In the genomic region with DNA sequence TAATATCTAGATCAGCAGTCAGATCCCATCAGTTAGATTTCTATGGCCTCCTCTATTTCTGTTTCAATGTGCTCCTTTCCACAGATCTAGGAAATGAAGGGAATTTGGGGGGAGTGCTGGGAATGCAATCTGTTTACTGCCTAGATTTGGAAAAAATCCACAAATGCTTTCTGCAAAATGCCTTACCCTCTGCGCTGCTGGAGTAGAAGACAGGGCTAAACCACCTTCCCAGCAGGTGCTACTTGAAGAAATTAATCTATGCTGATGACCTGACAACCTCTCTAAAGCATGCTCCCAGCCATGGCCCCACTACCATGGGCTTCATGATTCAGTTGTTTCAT, we compare ENCODE assay signal across 24 cellular contexts. TPM values are rescaled to one million over a fixed set of nuclear protein-coding genes. Genes with fewer than 3 reads are reported as not detected.
A peak's percentile ranks its signal among the peaks of the same experiment; 100 is the strongest.
DNase-seq lines count a peak whose midpoint lies in the region; ATAC-seq and TF ChIP-seq lines count a peak whose summit lies in the region.
"Had no signal": no experiment of that assay in that cellular context is flagged by ENCODE, and none has a peak within 500 bp of the region (broad histone marks: within the 10 kb centered on the region; RNA-seq: fewer than 3 reads in every experiment).

No MANE protein-coding gene starts in this region.

- intact Hi-C loops in Calu3 (cut with micrococcal nuclease; ENCODE audit: unreplicated experiment) = no loop called here

- DNase-seq in NCI-H2171 treated with DMSO at 0.1 percent for 48 hours (lab: John Stamatoyannopoulos, UW) (peak; percentile 15), NCI-H2171 (lab: John Stamatoyannopoulos, UW) (no peak), memory B cell (ENCODE audit: low spot score in 2 of 2) (no peak), GM03348 (ENCODE audit: low spot score) (no peak), Calu3 (no peak)
- DNase-seq in activated naive CD8-positive, alpha-beta T cell treated with anti-CD3 and anti-CD28 coated beads, Interleukin-2, amount 10 ng/mL, durations not matched to agents 7 days and 5 days = no peak
- no peak for DNase-seq in activated naive CD8-positive, alpha-beta T cell treated with anti-CD3 and anti-CD28 coated beads, Interleukin-2, amount 50 U/mL, for 24 hours
- DNase-seq: BE2C; CD8-positive, alpha-beta memory T cell; DMS79 treated with DMSO at 0.1 percent for 48 hours; GOT3; HFFc6; MG63; NCI-H1105 treated with DMSO at 0.1 percent for 48 hours; NCI-H146; NCI-H2029 treated with DMSO at 0.1 percent for 48 hours; NCI-H446; NCI-H524 treated with DMSO at 0.1 percent for 48 hours; NCI-H774; SIG-M5 had no signal

- TF ChIP-seq CTCF in Calu3 (IDR thresholded peaks at IDR 0.05; ENCODE audit: unreplicated experiment) = no peak

- no TSS peak for BruUV-seq in Calu3 (replicated peaks; lab: Mats Ljungman, UMichigan)

- H3K27ac Mint-ChIP-seq in activated naive CD8-positive, alpha-beta T cell treated with anti-CD3 and anti-CD28 coated beads, Interleukin-2, amount 10 ng/mL, durations not matched to agents 7 days and 5 days = peak overlapping the region; percentile 59
- H3K27ac Mint-ChIP-seq in activated naive CD8-positive, alpha-beta T cell treated with anti-CD3 and anti-CD28 coated beads, Interleukin-2, amount 50 U/mL, for 24 hours = no peak overlapping the region
- peak overlapping the region; percentile 56 for H3K27ac Mint-ChIP-seq in memory B cell
- H3K27ac Mint-ChIP-seq in Calu3 (ENCODE audit: unreplicated experiment) = no peak overlapping the region
- H3K27ac Mint-ChIP-seq: HFFc6 had no signal

- CTCF ChIA-PET in Calu3 (lab: Charles Lee) = no interaction called here

- H3K4me1 Mint-ChIP-seq in activated naive CD8-positive, alpha-beta T cell treated with anti-CD3 and anti-CD28 coated beads, Interleukin-2, amount 10 ng/mL, durations not matched to agents 7 days and 5 days = peaks cover 44% of the 10 kb centered on the region
- H3K4me1 Mint-ChIP-seq in activated naive CD8-positive, alpha-beta T cell treated with anti-CD3 and anti-CD28 coated beads, Interleukin-2, amount 50 U/mL, for 24 hours = peaks cover 19% of the 10 kb centered on the region
- H3K4me1 Mint-ChIP-seq in memory B cell (peaks cover 25% of the 10 kb centered on the region), Calu3 (ENCODE audit: low read depth, unreplicated experiment) (no peaks in the 10 kb centered on the region)

- no peak for ATAC-seq in activated naive CD8-positive, alpha-beta T cell treated with anti-CD3 and anti-CD28 coated beads, Interleukin-2, amount 10 ng/mL, durations not matched to agents 7 days and 5 days (ENCODE audit: low read depth)
- ATAC-seq in activated naive CD8-positive, alpha-beta T cell treated with anti-CD3 and anti-CD28 coated beads, Interleukin-2, amount 50 U/mL, for 24 hours = no peak
- ATAC-seq in memory B cell (ENCODE audit: low read depth) = no peak
- ATAC-seq: K562 had no signal

- H3K27me3 Mint-ChIP-seq in activated naive CD8-positive, alpha-beta T cell treated with anti-CD3 and anti-CD28 coated beads, Interleukin-2, amount 10 ng/mL, durations not matched to agents 7 days and 5 days = no peaks in the 10 kb centered on the region
- no peaks in the 10 kb centered on the region for H3K27me3 Mint-ChIP-seq in activated naive CD8-positive, alpha-beta T cell treated with anti-CD3 and anti-CD28 coated beads, Interleukin-2, amount 50 U/mL, for 24 hours
- H3K27me3 Mint-ChIP-seq in memory B cell = no peaks in the 10 kb centered on the region
- H3K27me3 Mint-ChIP-seq in Calu3 (ENCODE audit: unreplicated experiment) = peaks cover 17% of the 10 kb centered on the region
- H3K27me3 Mint-ChIP-seq: CD8-positive, alpha-beta memory T cell had no signal

- peaks cover 21% of the 10 kb centered on the region for H3K36me3 Mint-ChIP-seq in activated naive CD8-positive, alpha-beta T cell treated with anti-CD3 and anti-CD28 coated beads, Interleukin-2, amount 10 ng/mL, durations not matched to agents 7 days and 5 days
- H3K36me3 Mint-ChIP-seq in activated naive CD8-positive, alpha-beta T cell treated with anti-CD3 and anti-CD28 coated beads, Interleukin-2, amount 50 U/mL, for 24 hours (ENCODE audit: low read depth) = peaks cover 3% of the 10 kb centered on the region
- H3K36me3 Mint-ChIP-seq in memory B cell (peaks cover 42% of the 10 kb centered on the region), Calu3 (ENCODE audit: insufficient read depth, unreplicated experiment) (no peaks in the 10 kb centered on the region)

- POLR2A ChIA-PET in activated naive CD8-positive, alpha-beta T cell treated with anti-CD3 and anti-CD28 coated beads, Interleukin-2, amount 10 ng/mL, durations not matched to agents 7 days and 5 days (lab: Charles Lee) = interaction anchor here (1.3 to 2.5 kb wide), 2 partner anchors 21 to 24 kb away, joined by 4 to 11 read pairs; no protein-coding TSS in a partner anchor

- peaks cover 4% of the 10 kb centered on the region for H3K9me3 Mint-ChIP-seq in activated naive CD8-positive, alpha-beta T cell treated with anti-CD3 and anti-CD28 coated beads, Interleukin-2, amount 10 ng/mL, durations not matched to agents 7 days and 5 days
- H3K9me3 Mint-ChIP-seq in activated naive CD8-positive, alpha-beta T cell treated with anti-CD3 and anti-CD28 coated beads, Interleukin-2, amount 50 U/mL, for 24 hours = no peaks in the 10 kb centered on the region
- H3K9me3 Mint-ChIP-seq in memory B cell (no peaks in the 10 kb centered on the region), Calu3 (ENCODE audit: low read depth, unreplicated experiment) (no peaks in the 10 kb centered on the region)
- H3K9me3 Mint-ChIP-seq: CD8-positive, alpha-beta memory T cell had no signal

- H3K4me3 Mint-ChIP-seq in activated naive CD8-positive, alpha-beta T cell treated with anti-CD3 and anti-CD28 coated beads, Interleukin-2, amount 10 ng/mL, durations not matched to agents 7 days and 5 days = peak overlapping the region; percentile 55
- no peak overlapping the region for H3K4me3 Mint-ChIP-seq in activated naive CD8-positive, alpha-beta T cell treated with anti-CD3 and anti-CD28 coated beads, Interleukin-2, amount 50 U/mL, for 24 hours
- H3K4me3 Mint-ChIP-seq in memory B cell (no peak overlapping the region), Calu3 (ENCODE audit: low read depth, unreplicated experiment) (no peak overlapping the region)
- H3K4me3 Mint-ChIP-seq: CD14-positive monocyte, HFFc6 had no signal

RNA-seq across cellular contexts. Expression of a gene that starts 46.2 kb away (rescaled TPM):
- 1 to 10 TPM; 5.5 to 5.7 TPM for total RNA-seq in activated naive CD8-positive, alpha-beta T cell treated with anti-CD3 and anti-CD28 coated beads, Interleukin-2, amount 10 ng/mL, durations not matched to agents 7 days and 5 days
- not detected in 2 replicates for total RNA-seq in Calu3 (2022)
- total RNA-seq: HFFc6, HT1080, K562, LHCN-M2 had no signal

Comparison
In these comparisons a context has a peak if more than half of its experiments do, and no peak if none do; other contexts are left out.
1. H3K27ac Mint-ChIP-seq: peak in activated naive CD8-positive, alpha-beta T cell treated with anti-CD3 and anti-CD28 coated beads, Interleukin-2, amount 10 ng/mL, durations not matched to agents 7 days and 5 days (single experiment) and memory B cell (single experiment); none in activated naive CD8-positive, alpha-beta T cell treated with anti-CD3 and anti-CD28 coated beads, Interleukin-2, amount 50 U/mL, for 24 hours (single experiment) and Calu3 (single experiment).